ENCODE assay signal across 28 cellular contexts in genomic region chr11:72926076-72926475, GRCh38.
"Had no signal": no experiment of that assay in that cellular context is flagged by ENCODE, and none has a peak within 500 bp of the region (broad histone marks: within the 10 kb centered on the region; RNA-seq: fewer than 3 reads in every experiment).

No MANE protein-coding gene starts in this region.

- DNase-seq: activated CD4-positive, alpha-beta T cell treated with anti-CD3 and anti-CD28 coated beads, Interleukin-2, amount 50 U/mL, for 1 hour; activated CD4-positive, CD25-positive, alpha-beta regulatory T cell treated with anti-CD3 and anti-CD28 coated beads, Interleukin-2, amount 50 U/mL, for 72 hours; activated CD8-positive, alpha-beta T cell treated with anti-CD3 and anti-CD28 coated beads for 36 hours; activated gamma-delta T cell treated with Interleukin-2 at 50 U/mL for 16 hours; activated naive CD8-positive, alpha-beta T cell treated with anti-CD3 and anti-CD28 coated beads, Interleukin-2, amount 50 U/mL, for 24 hours; activated T-cell treated with anti-CD3 and anti-CD28 coated beads, Interleukin-2, amount 50 U/mL, for 4 hours; amygdala; dermis blood vessel endothelial cell; effector CD4-positive, alpha-beta T cell; esophagus squamous epithelium; foreskin melanocyte; mammary epithelial cell; naive thymus-derived CD4-positive, alpha-beta T cell; right lobe of liver; stimulated activated CD4-positive, alpha-beta T cell treated with anti-CD3 and anti-CD28 coated beads, Interleukin-12 subunit alpha, Interleukin-12 subunit beta, amount 100 ng/mL, for 4 hours; stimulated activated CD4-positive, alpha-beta T cell treated with anti-CD3 and anti-CD28 coated beads, Interleukin-4, amount 100 ng/mL, for 1 hour; stimulated activated naive CD8-positive, alpha-beta T cell treated with anti-CD3 and anti-CD28 coated beads, Interleukin-15, amount 100 ng/mL, for 72 hours; T-helper 17 cell; T1000; tibial artery; upper lobe of right lung; WERI-Rb-1 had no signal

- H3K27me3 ChIP-seq: esophagus squamous epithelium, neural progenitor cell, right lobe of liver, suprapubic skin, tibial artery, upper lobe of right lung had no signal

- H3K36me3 ChIP-seq: neural progenitor cell, suprapubic skin had no signal

- H3K27me3 Mint-ChIP-seq: activated CD8-positive, alpha-beta T cell treated with anti-CD3 and anti-CD28 coated beads for 36 hours; activated naive CD4-positive, alpha-beta T cell treated with anti-CD3 and anti-CD28 coated beads, Interleukin-2, amount 50 U/mL, for 24 hours; activated naive CD8-positive, alpha-beta T cell treated with anti-CD3 and anti-CD28 coated beads, Interleukin-2, amount 50 U/mL, for 24 hours; activated T-helper 17 cell treated with anti-CD3 and anti-CD28 coated beads, Interleukin-2, amount 50 U/mL, for 72 hours; naive thymus-derived CD4-positive, alpha-beta T cell; stimulated activated naive CD8-positive, alpha-beta T cell treated with anti-CD3 and anti-CD28 coated beads, Interleukin-15, amount 100 ng/mL, for 72 hours; T-helper 17 cell had no signal

- H3K9me3 ChIP-seq: esophagus squamous epithelium, right lobe of liver, suprapubic skin, tibial artery, upper lobe of right lung had no signal

- H3K4me1 Mint-ChIP-seq: activated T-helper 17 cell treated with anti-CD3 and anti-CD28 coated beads, Interleukin-2, amount 50 U/mL, for 72 hours had no signal

- H3K36me3 Mint-ChIP-seq: mesothelial cell of epicardium, neural progenitor cell had no signal

- H3K4me3 ChIP-seq: esophagus squamous epithelium, neural progenitor cell, right lobe of liver, suprapubic skin, tibial artery, upper lobe of right lung had no signal

- H3K27ac ChIP-seq: epithelial cell of prostate, esophagus squamous epithelium, neural progenitor cell, right lobe of liver, suprapubic skin, tibial artery, upper lobe of right lung, WERI-Rb-1 had no signal

- H3K9me3 Mint-ChIP-seq: activated CD8-positive, alpha-beta T cell treated with anti-CD3 and anti-CD28 coated beads for 36 hours; activated naive CD4-positive, alpha-beta T cell treated with anti-CD3 and anti-CD28 coated beads, Interleukin-2, amount 50 U/mL, for 24 hours; activated naive CD8-positive, alpha-beta T cell treated with anti-CD3 and anti-CD28 coated beads, Interleukin-2, amount 50 U/mL, for 24 hours; activated T-cell treated with anti-CD3 and anti-CD28 coated beads, Interleukin-2, amount 50 U/mL, for 4 hours; activated T-helper 17 cell treated with anti-CD3 and anti-CD28 coated beads, Interleukin-2, amount 50 U/mL, for 72 hours; mesothelial cell of epicardium; naive thymus-derived CD4-positive, alpha-beta T cell; neural progenitor cell; stimulated activated naive CD8-positive, alpha-beta T cell treated with anti-CD3 and anti-CD28 coated beads, Interleukin-15, amount 100 ng/mL, for 72 hours had no signal

- H3K4me1 ChIP-seq: upper lobe of right lung had no signal

- ATAC-seq: activated CD8-positive, alpha-beta T cell treated with anti-CD3 and anti-CD28 coated beads for 36 hours; activated naive CD8-positive, alpha-beta T cell treated with anti-CD3 and anti-CD28 coated beads, Interleukin-2, amount 50 U/mL, for 24 hours; activated T-cell treated with anti-CD3 and anti-CD28 coated beads, Interleukin-2, amount 50 U/mL, for 4 hours; activated T-helper 17 cell treated with anti-CD3 and anti-CD28 coated beads, Interleukin-2, amount 50 U/mL, for 72 hours; naive thymus-derived CD4-positive, alpha-beta T cell; stimulated activated naive CD8-positive, alpha-beta T cell treated with anti-CD3 and anti-CD28 coated beads, Interleukin-15, amount 100 ng/mL, for 72 hours; T-helper 17 cell had no signal

- H3K27ac Mint-ChIP-seq: activated CD8-positive, alpha-beta T cell treated with anti-CD3 and anti-CD28 coated beads for 36 hours; activated naive CD4-positive, alpha-beta T cell treated with anti-CD3 and anti-CD28 coated beads, Interleukin-2, amount 50 U/mL, for 24 hours; activated naive CD8-positive, alpha-beta T cell treated with anti-CD3 and anti-CD28 coated beads, Interleukin-2, amount 50 U/mL, for 24 hours; activated T-helper 17 cell treated with anti-CD3 and anti-CD28 coated beads, Interleukin-2, amount 50 U/mL, for 72 hours; mesothelial cell of epicardium; neural progenitor cell; stimulated activated naive CD8-positive, alpha-beta T cell treated with anti-CD3 and anti-CD28 coated beads, Interleukin-15, amount 100 ng/mL, for 72 hours; T-helper 17 cell had no signal

- H3K4me3 Mint-ChIP-seq: activated CD8-positive, alpha-beta T cell treated with anti-CD3 and anti-CD28 coated beads for 36 hours; activated naive CD4-positive, alpha-beta T cell treated with anti-CD3 and anti-CD28 coated beads, Interleukin-2, amount 50 U/mL, for 24 hours; activated naive CD8-positive, alpha-beta T cell treated with anti-CD3 and anti-CD28 coated beads, Interleukin-2, amount 50 U/mL, for 24 hours; activated T-cell treated with anti-CD3 and anti-CD28 coated beads, Interleukin-2, amount 50 U/mL, for 4 hours; activated T-helper 17 cell treated with anti-CD3 and anti-CD28 coated beads, Interleukin-2, amount 50 U/mL, for 72 hours; mesothelial cell of epicardium; naive thymus-derived CD4-positive, alpha-beta T cell; neural progenitor cell; stimulated activated naive CD8-positive, alpha-beta T cell treated with anti-CD3 and anti-CD28 coated beads, Interleukin-15, amount 100 ng/mL, for 72 hours; T-helper 17 cell had no signal
